In genomic region chr17:49210158-49211029, GRCh38 we compare ENCODE assay signal across 1 cellular context.
TF ChIP-seq lines count a peak whose summit lies in the region.

TSS of gene ABI3 (plus strand) at chr17:49210707. CDS start at chr17:49210725, 18 bp downstream.
TSS of gene GNGT2 (minus strand) at chr17:49210574. CDS start at chr17:49207422, 3,152 bp downstream.

TF ChIP-seq in GM12878, 131 proteins besides CTCF, POLR2A, EP300 and RAD21 (continued from another document):
- TF ChIP-seq NKRF (conservative IDR thresholded peaks at IDR 0.05) (peak; percentile 50; the same call in 1 of the 2 replicates), YY1 (IDR thresholded peaks at IDR 0.05; ENCODE audit: low read depth, low read length) (peak; percentile 93), NR2F1 (conservative IDR thresholded peaks at IDR 0.05) (0 out of 2 replicates have a peak, but pooled peaks have one; percentile 63), CBFB (IDR thresholded peaks at IDR 0.05; ENCODE audit: low read depth) (peak; percentile 54; the same call in 1 of the 2 replicates), SMAD5 (IDR thresholded peaks at IDR 0.05; ENCODE audit: low read depth) (peak; percentile 94), CREM (IDR thresholded peaks at IDR 0.05; ENCODE audit: low read depth) (peak; percentile 65; the same call in 1 of the 2 replicates), USF2 (IDR thresholded peaks at IDR 0.05; ENCODE audit: borderline replicate concordance, low read depth, low read length) (no peak), SMARCA5 (IDR thresholded peaks at IDR 0.05) (peak; percentile 85; the same call in 1 of the 2 replicates), SP1 (IDR thresholded peaks at IDR 0.05; ENCODE audit: low read depth, low read length) (peak; percentile 50), IKZF1 (conservative IDR thresholded peaks at IDR 0.05) (peak; percentile 72), NRF1 (conservative IDR thresholded peaks at IDR 0.05; ENCODE audit: low read depth, low read length) (no peak), RFX5 (IDR thresholded peaks at IDR 0.05; ENCODE audit: low read depth, low read length) (no peak)
TF ChIP-seq in GM12878: peak in this region for 56.
